Comparison of ENCODE assay signal across 22 cellular contexts in the genomic region with DNA sequence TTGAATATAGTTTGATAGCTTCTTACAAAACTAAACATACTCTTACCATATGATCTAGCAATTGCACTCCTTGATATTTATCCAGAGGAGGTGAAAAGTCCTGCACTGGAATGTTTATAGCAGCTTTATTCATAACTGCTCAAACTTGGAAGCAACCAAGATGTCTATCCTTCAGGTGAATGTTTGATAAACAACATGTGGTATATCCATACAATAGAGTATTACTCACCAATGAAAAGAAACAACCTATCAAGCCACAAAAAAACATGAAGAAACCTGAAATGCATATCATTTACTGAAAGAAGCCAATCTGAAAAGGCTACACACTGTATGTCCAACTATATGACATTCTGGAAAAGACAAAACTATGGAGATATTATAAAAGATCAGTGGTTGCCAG. TPM values are rescaled to one million over a fixed set of nuclear protein-coding genes. Genes with fewer than 3 reads are reported as not detected.
A peak's percentile ranks its signal among the peaks of the same experiment; 100 is the strongest.
DNase-seq lines count a peak whose midpoint lies in the region; ATAC-seq, FAIRE-seq and TF ChIP-seq lines count a peak whose summit lies in the region.
"Had no signal": no experiment of that assay in that cellular context is flagged by ENCODE, and none has a peak within 500 bp of the region (broad histone marks: within the 10 kb centered on the region; RNA-seq: fewer than 3 reads in every experiment).

No MANE protein-coding gene starts in this region.

- H3K4me3 ChIP-seq in A549 (no peak overlapping the region), K562 (no peak overlapping the region), Caco-2 (ENCODE audit: low read depth, low read length) (no peak overlapping the region)
- H3K4me3 ChIP-seq: GM12878 had no signal

- in situ Hi-C loops in K562 (cut with MboI) = no loop called here

- no TSS peak for BruUV-seq in K562 (replicated peaks; lab: Mats Ljungman, UMichigan)
- no TSS peak for BruUV-seq in Caco-2 (replicated peaks; lab: Mats Ljungman, UMichigan)

- no peak overlapping the region for H2AFZ ChIP-seq in K562 (ENCODE audit: low read depth, low read length)

- FAIRE-seq in A549 (lab: Jason Lieb, UNC) (no peak), K562 (lab: Jason Lieb, UNC) (no peak)
- FAIRE-seq: GM12878, GM19239, H54 had no signal

- peaks cover 11% of the 10 kb centered on the region; the same call in 2 of the 3 replicates for H3K36me3 ChIP-seq in K562 (ENCODE audit: control insufficient read depth, insufficient read depth, low read length)
- H3K36me3 ChIP-seq in Caco-2 (ENCODE audit: control insufficient read depth, insufficient read depth, low read length) = no peaks in the 10 kb centered on the region

- H3K9me1 ChIP-seq in K562 (ENCODE audit: control insufficient read depth, insufficient read depth, low read length) = no peaks in the 10 kb centered on the region

- no peak for DNase-seq in activated CD4-positive, alpha-beta memory T cell treated with anti-CD3 and anti-CD28 coated beads for 36 hours
- DNase-seq in activated CD4-positive, alpha-beta memory T cell treated with anti-CD3 and anti-CD28 coated beads, Interleukin-2, amount 10 ng/mL, durations not matched to agents 7 days and 5 days = no peak
- DNase-seq in A549 (ENCODE audit: low read depth in 1 of 2, low spot score in 1 of 2) (no peak), K562 (ENCODE audit: extremely low read depth in 1 of 4, low spot score in 3 of 4) (no peak), Caco-2 (no peak), NCI-H187 treated with DMSO at 0.1 percent for 48 hours (lab: John Stamatoyannopoulos, UW) (no peak)
- no peak for DNase-seq in CD4-positive, alpha-beta T cell
- DNase-seq: ACHN; Calu3; CD4-positive, alpha-beta memory T cell; DMS 273 treated with DMSO at 0.1 percent for 48 hours; DMS53; DND-41; EL; HCEC 1CT; HFFc6 had no signal

- no peak overlapping the region for H3K4me3 Mint-ChIP-seq in activated CD4-positive, alpha-beta memory T cell treated with anti-CD3 and anti-CD28 coated beads for 36 hours
- H3K4me3 Mint-ChIP-seq in activated CD4-positive, alpha-beta memory T cell treated with anti-CD3 and anti-CD28 coated beads, Interleukin-2, amount 10 ng/mL, durations not matched to agents 7 days and 5 days = no peak overlapping the region
- H3K4me3 Mint-ChIP-seq in CD4-positive, alpha-beta T cell = peak overlapping the region; percentile 20
- H3K4me3 Mint-ChIP-seq in Caco-2 (ENCODE audit: unreplicated experiment) = no peak overlapping the region
- H3K4me3 Mint-ChIP-seq: CD4-positive, alpha-beta memory T cell; HFFc6 had no signal

- H4K20me1 ChIP-seq in K562 (replicated peaks; ENCODE audit: control insufficient read depth, insufficient read depth, low read length) = 0 out of 2 replicates have a peak, but pooled peaks cover 2% of the 10 kb centered on the region

- H3K27me3 ChIP-seq in CD4-positive, alpha-beta T cell (ENCODE audit: control insufficient read depth, insufficient read depth, low read length) = no peaks in the 10 kb centered on the region
- no peaks in the 10 kb centered on the region for H3K27me3 ChIP-seq in K562 (ENCODE audit: control insufficient read depth in 2 of 2, insufficient read depth in 2 of 2, low read length in 2 of 2)
- no peaks in the 10 kb centered on the region for H3K27me3 ChIP-seq in Caco-2 (replicated peaks; ENCODE audit: control insufficient read depth, insufficient read depth, low read length)

- no peaks in the 10 kb centered on the region for H3K27me3 Mint-ChIP-seq in activated CD4-positive, alpha-beta memory T cell treated with anti-CD3 and anti-CD28 coated beads for 36 hours
- H3K27me3 Mint-ChIP-seq in activated CD4-positive, alpha-beta memory T cell treated with anti-CD3 and anti-CD28 coated beads, Interleukin-2, amount 10 ng/mL, durations not matched to agents 7 days and 5 days = no peaks in the 10 kb centered on the region
- no peaks in the 10 kb centered on the region for H3K27me3 Mint-ChIP-seq in CD4-positive, alpha-beta T cell
- H3K27me3 Mint-ChIP-seq in Caco-2 (ENCODE audit: insufficient read depth, unreplicated experiment) = no peaks in the 10 kb centered on the region
- H3K27me3 Mint-ChIP-seq: CD4-positive, alpha-beta memory T cell had no signal

- peak overlapping the region; percentile 51 for H3K27ac Mint-ChIP-seq in activated CD4-positive, alpha-beta memory T cell treated with anti-CD3 and anti-CD28 coated beads for 36 hours
- H3K27ac Mint-ChIP-seq in activated CD4-positive, alpha-beta memory T cell treated with anti-CD3 and anti-CD28 coated beads, Interleukin-2, amount 10 ng/mL, durations not matched to agents 7 days and 5 days = no peak overlapping the region
- H3K27ac Mint-ChIP-seq in CD4-positive, alpha-beta T cell = no peak overlapping the region
- H3K27ac Mint-ChIP-seq in Caco-2 (ENCODE audit: unreplicated experiment) = no peak overlapping the region
- H3K27ac Mint-ChIP-seq: HFFc6 had no signal

- no peak overlapping the region for H3K9ac ChIP-seq in K562 (ENCODE audit: insufficient read depth in 1 of 2, low read depth in 2 of 2, low read length in 2 of 2)

- H3K4me1 ChIP-seq in A549 (peaks cover 18% of the 10 kb centered on the region), K562 (replicated peaks in 1 of 2; ENCODE audit: control insufficient read depth in 2 of 2, insufficient read depth in 2 of 2, low read length in 2 of 2) (peaks cover 7 to 13% of the 10 kb centered on the region in 2 experiments; a peak in 2 of 5 replicates), Caco-2 (no peaks in the 10 kb centered on the region)

- H3K27ac ChIP-seq in A549 (no peak overlapping the region), K562 (ENCODE audit: extremely low read depth, low read depth, low read length) (no peak overlapping the region)
- no peak overlapping the region for H3K27ac ChIP-seq in CD4-positive, alpha-beta T cell (ENCODE audit: low read depth, low read length)
- H3K27ac ChIP-seq: C4-2B, HL-60 had no signal

- POLR2A ChIA-PET in activated CD4-positive, alpha-beta memory T cell treated with anti-CD3 and anti-CD28 coated beads for 36 hours (lab: Charles Lee) = no interaction called here
- POLR2A ChIA-PET in activated CD4-positive, alpha-beta memory T cell treated with anti-CD3 and anti-CD28 coated beads, Interleukin-2, amount 10 ng/mL, durations not matched to agents 7 days and 5 days (lab: Charles Lee) = no interaction called here
- POLR2A ChIA-PET in A549 (lab: Yijun Ruan, JAX) = no interaction called here
- POLR2A ChIA-PET in CD4-positive, alpha-beta T cell (lab: Charles Lee) = interaction anchor here (2.8 kb wide), 1 partner anchor 17 kb away, joined by 14 read pairs; the partner anchor contains the start of gene STAT3
- POLR2A ChIA-PET in K562 (lab: Yijun Ruan, JAX) = interaction anchor here (2.0 kb wide), 1 partner anchor 10 kb away, joined by 4 read pairs; no protein-coding TSS in a partner anchor
- POLR2A ChIA-PET in Caco-2 (lab: Charles Lee) = no interaction called here

- peaks cover 49% of the 10 kb centered on the region for H3K4me1 Mint-ChIP-seq in activated CD4-positive, alpha-beta memory T cell treated with anti-CD3 and anti-CD28 coated beads for 36 hours (ENCODE audit: low read depth)
- peaks cover 31% of the 10 kb centered on the region for H3K4me1 Mint-ChIP-seq in activated CD4-positive, alpha-beta memory T cell treated with anti-CD3 and anti-CD28 coated beads, Interleukin-2, amount 10 ng/mL, durations not matched to agents 7 days and 5 days
- peaks cover 49% of the 10 kb centered on the region for H3K4me1 Mint-ChIP-seq in CD4-positive, alpha-beta T cell (ENCODE audit: low read depth)
- no peaks in the 10 kb centered on the region for H3K4me1 Mint-ChIP-seq in Caco-2 (ENCODE audit: low read depth, unreplicated experiment)

- CTCF ChIA-PET in activated CD4-positive, alpha-beta memory T cell treated with anti-CD3 and anti-CD28 coated beads for 36 hours (lab: Charles Lee) = interaction anchor here (0.7 to 1.4 kb wide), 2 partner anchors 34 to 50 kb away, joined by 3 to 5 read pairs; no protein-coding TSS in a partner anchor
- CTCF ChIA-PET in activated CD4-positive, alpha-beta memory T cell treated with anti-CD3 and anti-CD28 coated beads, Interleukin-2, amount 10 ng/mL, durations not matched to agents 7 days and 5 days (lab: Charles Lee) = interaction anchor here (0.8 kb wide), 1 partner anchor 13 kb away, joined by 3 read pairs; no protein-coding TSS in a partner anchor
- CTCF ChIA-PET in A549 (lab: Yijun Ruan, JAX) (interaction anchor here (0.6 to 3.0 kb wide), 5 partner anchors 32 to 348 kb away, joined by 3 to 8 read pairs (median 3); no protein-coding TSS in a partner anchor), K562 (lab: Yijun Ruan, JAX; ENCODE audit: low intra/inter-chr PET ratio) (no interaction called here), Caco-2 (lab: Charles Lee) (no interaction called here)
- CTCF ChIA-PET in CD4-positive, alpha-beta T cell (lab: Charles Lee) = interaction anchor here (0.7 kb wide), 1 partner anchor 14 kb away, joined by 3 read pairs; no protein-coding TSS in a partner anchor

- H3K4me2 ChIP-seq in A549 (no peak overlapping the region), K562 (ENCODE audit: insufficient read depth, low read length) (no peak overlapping the region)

- intact Hi-C loops in activated CD4-positive, alpha-beta memory T cell treated with anti-CD3 and anti-CD28 coated beads for 36 hours (cut with micrococcal nuclease) = no loop called here
- intact Hi-C loops in CD4-positive, alpha-beta T cell (cut with DNase I, micrococcal nuclease) = no loop called here
- intact Hi-C loops in K562 (cut with micrococcal nuclease) = no loop called here
- intact Hi-C loops in Caco-2 (cut with micrococcal nuclease; ENCODE audit: unreplicated experiment) = no loop called here

- H3K36me3 Mint-ChIP-seq in activated CD4-positive, alpha-beta memory T cell treated with anti-CD3 and anti-CD28 coated beads for 36 hours = peaks cover 18% of the 10 kb centered on the region
- peaks cover 22% of the 10 kb centered on the region for H3K36me3 Mint-ChIP-seq in activated CD4-positive, alpha-beta memory T cell treated with anti-CD3 and anti-CD28 coated beads, Interleukin-2, amount 10 ng/mL, durations not matched to agents 7 days and 5 days (ENCODE audit: low read depth)
- peaks cover 39% of the 10 kb centered on the region for H3K36me3 Mint-ChIP-seq in CD4-positive, alpha-beta T cell (ENCODE audit: low read depth)
- peaks cover 17% of the 10 kb centered on the region for H3K36me3 Mint-ChIP-seq in Caco-2 (ENCODE audit: insufficient read depth, unreplicated experiment)

- no peak for TF ChIP-seq CTCF in A549 (IDR thresholded peaks at IDR 0.05)
- TF ChIP-seq CTCF in CD4-positive, alpha-beta T cell (IDR thresholded peaks at IDR 0.05) = no peak
- TF ChIP-seq CTCF in K562 (IDR thresholded peaks at IDR 0.05 in 2 of 3, conservative IDR thresholded peaks at IDR 0.05 in 1 of 3; ENCODE audit: insufficient read depth in 2 of 3, low read depth in 1 of 3, low read length in 3 of 3) = no peak
- TF ChIP-seq CTCF in Caco-2 (IDR thresholded peaks at IDR 0.05; ENCODE audit: insufficient read depth in 1 of 2, low read depth in 1 of 2, low read length in 1 of 2, severe bottlenecking in 1 of 2, unreplicated experiment in 1 of 2) = no peak

- no peak for TF ChIP-seq EP300 in A549 (IDR thresholded peaks at IDR 0.05)
- no peak for TF ChIP-seq EP300 in K562 (IDR thresholded peaks at IDR 0.05; ENCODE audit: low read length)

- H3K9me3 ChIP-seq in A549 (peaks cover 9% of the 10 kb centered on the region; the same call in 1 of the 3 replicates), K562 (replicated peaks; ENCODE audit: control insufficient read depth, insufficient read depth, low read depth, low read length) (no peaks in the 10 kb centered on the region; the same call in 1 of the 2 replicates), Caco-2 (peaks cover 6% of the 10 kb centered on the region; the same call in 1 of the 2 replicates)
- H3K9me3 ChIP-seq in CD4-positive, alpha-beta T cell (ENCODE audit: control insufficient read depth, low read length) = no peaks in the 10 kb centered on the region

- H3K79me2 ChIP-seq in K562 (ENCODE audit: control insufficient read depth, insufficient read depth, low read length) = peaks cover 53% of the 10 kb centered on the region

- ATAC-seq in A549 (no peak), K562 (no peak), esophagus mucosa (no peak)
- no peak for ATAC-seq in CD4-positive, alpha-beta T cell (ENCODE audit: poor library complexity)
- ATAC-seq: GM12878 had no signal

- peaks cover 3% of the 10 kb centered on the region for H3K9me3 Mint-ChIP-seq in activated CD4-positive, alpha-beta memory T cell treated with anti-CD3 and anti-CD28 coated beads for 36 hours
- H3K9me3 Mint-ChIP-seq in activated CD4-positive, alpha-beta memory T cell treated with anti-CD3 and anti-CD28 coated beads, Interleukin-2, amount 10 ng/mL, durations not matched to agents 7 days and 5 days = no peaks in the 10 kb centered on the region
- H3K9me3 Mint-ChIP-seq in CD4-positive, alpha-beta T cell = no peaks in the 10 kb centered on the region
- H3K9me3 Mint-ChIP-seq in Caco-2 (ENCODE audit: unreplicated experiment) = peaks cover 8% of the 10 kb centered on the region
- H3K9me3 Mint-ChIP-seq: HFFc6 had no signal

- TF ChIP-seq POLR2A in A549 (IDR thresholded peaks at IDR 0.05; ENCODE audit: low read length) (no peak), K562 (conservative IDR thresholded peaks at IDR 0.05) (no peak)

- no peak for TF ChIP-seq RAD21 in A549 (conservative IDR thresholded peaks at IDR 0.05 in 1 of 2, IDR thresholded peaks at IDR 0.05 in 1 of 2)
- TF ChIP-seq RAD21 in K562 (CRISPR knock-in tag; conservative IDR thresholded peaks at IDR 0.05 in 1 of 2, IDR thresholded peaks at IDR 0.05 in 1 of 2) = no peak

RNA-seq across cellular contexts. Expression of gene STAT3, which starts 16.1 kb away (rescaled TPM):
- 100 to 1,000 TPM; 194 to 198 TPM for total RNA-seq in activated CD4-positive, alpha-beta memory T cell treated with anti-CD3 and anti-CD28 coated beads for 36 hours
- 100 to 1,000 TPM; 130 to 135 TPM for total RNA-seq in activated CD4-positive, alpha-beta memory T cell treated with anti-CD3 and anti-CD28 coated beads, Interleukin-2, amount 10 ng/mL, durations not matched to agents 7 days and 5 days
- 72.8 and 81.9 TPM in 2 replicates for polyA plus RNA-seq in A549 (2011; rRNA removed)
- polyA plus RNA-seq in A549 (2012; cell fraction: cytosol; rRNA removed) = 49.5 and 57.3 TPM in 2 replicates
- polyA plus RNA-seq in A549 (2012; cell fraction: nucleus; rRNA removed) = 80.0 and 101 TPM in 2 replicates
- polyA plus RNA-seq in A549 (2017; fragmentation: RNase III; extraction: RNeasy Plus Mini Kit Qiagen cat#74134 plus additional on column Dnase treatment) = 97.8 to 115 TPM (median 109 TPM) in 3 replicates
- polyA minus RNA-seq in A549 (2011; rRNA and poly(A)+ RNA removed) = 127 and 145 TPM in 2 replicates
- total RNA-seq in CD4-positive, alpha-beta T cell = 100 to 1,000 TPM; 315 to 319 TPM
- total RNA-seq in K562 (2011; cell fraction: chromatin; rRNA removed; ENCODE audit: low replicate concordance) = 176 and 210 TPM in 2 replicates
- 110 and 117 TPM in 2 replicates for total RNA-seq in K562 (2011; cell fraction: nucleolus; rRNA removed)
- total RNA-seq in K562 (2011; cell fraction: nucleoplasm; rRNA removed) = 145 and 167 TPM in 2 replicates
- total RNA-seq in K562 (2014; rRNA removed) = 90.4 and 99.6 TPM in 2 replicates
- total RNA-seq in K562 (2014; rRNA removed; fragmentation: Illumina TruSeq; extraction: Trizol) = 108 and 115 TPM in 2 replicates
- total RNA-seq in K562 (2015; rRNA removed; fragmentation: Illumina TruSeq; extraction: Trizol) = 105 and 113 TPM in 2 replicates
- 120 and 133 TPM in 2 replicates for total RNA-seq in K562 (2021)
- 90.0 and 120 TPM in 2 replicates for polyA plus RNA-seq in K562 (2011; rRNA removed)
- polyA plus RNA-seq in K562 (2011; cell fraction: cytosol; rRNA removed) = 83.3 and 125 TPM in 2 replicates
- polyA plus RNA-seq in K562 (2011; cell fraction: nucleus; rRNA removed) = 58.4 and 72.2 TPM in 2 replicates
- polyA plus RNA-seq in K562 (2012) = 160 and 179 TPM in 2 replicates
- polyA plus RNA-seq in K562 (2014; fragmentation: Illumina TruSeq; extraction: Trizol) = 179 and 180 TPM in 2 replicates
- 100 to 1,000 TPM; 114 to 160 TPM for polyA plus RNA-seq in K562 (2014; fragmentation: Nextera tagmentation; extraction: Ambion mirVana)
- polyA plus RNA-seq in K562 (2014; rRNA removed) = 120 and 134 TPM in 2 replicates
- 111 and 124 TPM in 2 replicates for polyA minus RNA-seq in K562 (2011; rRNA and poly(A)+ RNA removed)
- polyA minus RNA-seq in K562 (2011; cell fraction: cytosol; rRNA and poly(A)+ RNA removed) = 68.3 and 70.2 TPM in 2 replicates
- polyA minus RNA-seq in K562 (2011; cell fraction: nucleus; rRNA and poly(A)+ RNA removed) = 35.3 and 48.0 TPM in 2 replicates
- total RNA-seq in Caco-2 (2022) = 72.1 and 73.7 TPM in 2 replicates
- 191 TPM for total RNA-seq in esophagus mucosa

RNA-seq across cellular contexts. Expression of gene CAVIN1, which starts 50.9 kb away (rescaled TPM):
- 1 to 10 TPM; 2.5 to 2.9 TPM for total RNA-seq in activated CD4-positive, alpha-beta memory T cell treated with anti-CD3 and anti-CD28 coated beads for 36 hours
- 1 to 10 TPM; 1.0 to 1.1 TPM for total RNA-seq in activated CD4-positive, alpha-beta memory T cell treated with anti-CD3 and anti-CD28 coated beads, Interleukin-2, amount 10 ng/mL, durations not matched to agents 7 days and 5 days
- polyA plus RNA-seq in A549 (2011; rRNA removed) (91.4 and 101 TPM in 2 replicates), A549 (2017; fragmentation: RNase III; extraction: RNeasy Plus Mini Kit Qiagen cat#74134 plus additional on column Dnase treatment) (371 to 416 TPM (median 377 TPM) in 3 replicates), K562 (2011; rRNA removed) (44.6 and 60.0 TPM in 2 replicates), K562 (2014; fragmentation: Illumina TruSeq; extraction: Trizol) (77.6 and 93.7 TPM in 2 replicates), K562 (2014; fragmentation: Nextera tagmentation; extraction: Ambion mirVana) (1 to 10 TPM; 6.8 to 8.6 TPM), K562 (2014; rRNA removed) (72.9 and 92.8 TPM in 2 replicates)
- polyA plus RNA-seq in A549 (2012; cell fraction: cytosol; rRNA removed) = 179 and 201 TPM in 2 replicates
- 194 and 208 TPM in 2 replicates for polyA plus RNA-seq in A549 (2012; cell fraction: nucleus; rRNA removed)
- polyA minus RNA-seq in A549 (2011; rRNA and poly(A)+ RNA removed) = 68.0 and 70.8 TPM in 2 replicates
- under 1 TPM; 0.14 to 0.16 TPM for total RNA-seq in CD4-positive, alpha-beta T cell
- total RNA-seq in K562 (2011; cell fraction: chromatin; rRNA removed; ENCODE audit: low replicate concordance) = 11.6 and 29.3 TPM in 2 replicates
- 22.9 and 29.9 TPM in 2 replicates for total RNA-seq in K562 (2011; cell fraction: nucleolus; rRNA removed)
- 18.6 and 22.2 TPM in 2 replicates for total RNA-seq in K562 (2011; cell fraction: nucleoplasm; rRNA removed)
- total RNA-seq in K562 (2014; rRNA removed) (126 and 135 TPM in 2 replicates), K562 (2014; rRNA removed; fragmentation: Illumina TruSeq; extraction: Trizol) (56.1 and 57.8 TPM in 2 replicates), K562 (2015; rRNA removed; fragmentation: Illumina TruSeq; extraction: Trizol) (74.5 and 80.0 TPM in 2 replicates), K562 (2021) (143 and 162 TPM in 2 replicates), Caco-2 (2022) (143 and 173 TPM in 2 replicates), esophagus mucosa (67.0 TPM)
- polyA plus RNA-seq in K562 (2011; cell fraction: cytosol; rRNA removed) = 39.4 and 107 TPM in 2 replicates
- 8.0 and 16.1 TPM in 2 replicates for polyA plus RNA-seq in K562 (2011; cell fraction: nucleus; rRNA removed)
- 74.3 and 99.4 TPM in 2 replicates for polyA plus RNA-seq in K562 (2012)
- 34.7 and 64.3 TPM in 2 replicates for polyA minus RNA-seq in K562 (2011; rRNA and poly(A)+ RNA removed)
- polyA minus RNA-seq in K562 (2011; cell fraction: cytosol; rRNA and poly(A)+ RNA removed) = 81.5 and 110 TPM in 2 replicates
- polyA minus RNA-seq in K562 (2011; cell fraction: nucleus; rRNA and poly(A)+ RNA removed) = 9.4 and 9.6 TPM in 2 replicates

Comparison
In these comparisons a context has a peak if more than half of its experiments do, and no peak if none do; other contexts are left out.
1. CTCF ChIA-PET loops: an anchor here in activated CD4-positive, alpha-beta memory T cell treated with anti-CD3 and anti-CD28 coated beads for 36 hours (0.7 to 1.4 kb wide), activated CD4-positive, alpha-beta memory T cell treated with anti-CD3 and anti-CD28 coated beads, Interleukin-2, amount 10 ng/mL, durations not matched to agents 7 days and 5 days (0.8 kb wide), A549 (0.6 to 3.0 kb wide) and CD4-positive, alpha-beta T cell (0.7 kb wide); none called in K562 and Caco-2.
2. POLR2A ChIA-PET loops: an anchor here in CD4-positive, alpha-beta T cell (2.8 kb wide) and K562 (2.0 kb wide); none called in activated CD4-positive, alpha-beta memory T cell treated with anti-CD3 and anti-CD28 coated beads for 36 hours, activated CD4-positive, alpha-beta memory T cell treated with anti-CD3 and anti-CD28 coated beads, Interleukin-2, amount 10 ng/mL, durations not matched to agents 7 days and 5 days, A549 and Caco-2.